ENCODE assay signal across 8 cellular contexts in the genomic region with DNA sequence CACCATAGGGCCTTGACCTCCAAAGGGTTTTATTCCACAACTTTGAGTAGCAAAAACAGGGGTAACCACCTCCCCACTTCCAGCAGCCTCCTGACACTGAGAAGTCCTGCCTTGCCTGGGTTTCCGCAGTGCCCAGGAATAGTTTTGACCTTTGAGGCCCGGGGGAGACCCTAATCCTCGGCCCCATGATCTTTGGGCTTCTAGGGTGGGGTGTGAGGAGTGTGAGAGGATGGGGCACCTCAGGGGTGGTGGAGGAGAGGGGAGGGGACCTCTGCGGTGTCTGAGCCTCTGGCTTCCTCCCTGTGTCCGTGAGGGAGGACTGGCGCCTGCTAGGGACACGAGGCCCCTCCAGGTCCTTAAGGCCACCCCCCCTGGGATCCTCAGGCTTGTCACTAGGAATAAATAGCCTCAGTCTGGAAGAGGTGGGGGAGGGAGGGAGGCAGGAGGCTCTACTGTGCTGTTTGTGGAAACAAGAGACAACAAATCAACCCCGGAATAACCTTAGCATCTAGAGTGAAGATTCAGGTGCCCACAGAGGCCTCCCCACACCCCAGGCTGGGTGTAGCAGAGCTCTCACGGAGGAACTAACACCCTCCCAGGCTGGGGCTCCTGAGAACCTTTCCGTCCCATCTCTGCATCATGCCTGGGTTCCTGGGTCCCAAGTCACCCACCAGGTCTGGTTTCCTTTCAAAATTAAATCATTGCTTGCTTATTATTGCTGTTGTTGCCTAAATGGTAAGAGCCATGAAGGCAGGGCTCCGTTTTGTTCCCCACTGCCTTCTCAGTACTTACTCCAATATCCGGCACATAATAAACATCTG. TPM values are rescaled to one million over a fixed set of nuclear protein-coding genes. Genes with fewer than 3 reads are reported as not detected.
DNase-seq lines count a peak whose midpoint lies in the region; ATAC-seq and TF ChIP-seq lines count a peak whose summit lies in the region.

No MANE protein-coding gene starts in this region.

- peak overlapping the region; percentile 52 for H3K27ac Mint-ChIP-seq in activated CD8-positive, alpha-beta T cell treated with anti-CD3 and anti-CD28 coated beads, Interleukin-2, amount 10 ng/mL, durations not matched to agents 7 days and 5 days

- H3K27ac ChIP-seq in HCT116 (ENCODE audit: low read depth, low read length) (peak overlapping the region; percentile 22; the same call in 1 of the 2 replicates), hepatocyte (peak overlapping the region; percentile 72), skeletal muscle tissue (ENCODE audit: low read depth, low read length) (peak overlapping the region; percentile 100)

- H3K9me2 ChIP-seq in HCT116 (ENCODE audit: insufficient read depth), result no peaks in the 10 kb centered on the region
- H3K9me2 ChIP-seq in hepatocyte (replicated peaks; ENCODE audit: insufficient read depth), result no peaks in the 10 kb centered on the region

- H4K20me1 ChIP-seq in HCT116 (ENCODE audit: insufficient read depth) (no peaks in the 10 kb centered on the region), hepatocyte (ENCODE audit: insufficient read depth, poor library complexity, severe bottlenecking) (no peaks in the 10 kb centered on the region)

- no peaks in the 10 kb centered on the region for H3K27me3 ChIP-seq in HCT116 (ENCODE audit: insufficient read depth, low read length)
- no peaks in the 10 kb centered on the region for H3K27me3 ChIP-seq in hepatocyte
- no peaks in the 10 kb centered on the region for H3K27me3 ChIP-seq in skeletal muscle tissue (ENCODE audit: control insufficient read depth in 3 of 3, insufficient read depth in 3 of 3, low read length in 3 of 3)

- H3K9me3 ChIP-seq in HCT116 (ENCODE audit: control insufficient read depth in 1 of 2, insufficient read depth in 1 of 2, low read depth in 1 of 2, low read length in 2 of 2) (no peaks in the 10 kb centered on the region), hepatocyte (ENCODE audit: low read depth) (no peaks in the 10 kb centered on the region), skeletal muscle tissue (ENCODE audit: control insufficient read depth in 3 of 3, low read length in 3 of 3) (no peaks in the 10 kb centered on the region)

- H2AFZ ChIP-seq in HCT116 (ENCODE audit: low read depth, low read length, poor library complexity, severe bottlenecking), result no peak overlapping the region
- H2AFZ ChIP-seq in hepatocyte, result peak overlapping the region; percentile 80

- H3K4me3 Mint-ChIP-seq in activated CD8-positive, alpha-beta T cell treated with anti-CD3 and anti-CD28 coated beads, Interleukin-2, amount 10 ng/mL, durations not matched to agents 7 days and 5 days, result peak overlapping the region; percentile 63

- no peak for DNase-seq in HCT116 (ENCODE audit: low read depth, low spot score)
- no peak for DNase-seq in activated CD8-positive, alpha-beta T cell treated with anti-CD3 and anti-CD28 coated beads, Interleukin-2, amount 10 ng/mL, durations not matched to agents 7 days and 5 days
- DNase-seq in hepatocyte (ENCODE audit: low spot score), result no peak

- RAD21 ChIA-PET in HCT116 (lab: Charles Lee; ENCODE audit: low non-redundant PET in 1 of 2, low total read pairs in 2 of 2, uncharacterized antibody in 2 of 2, unreplicated experiment in 2 of 2), result no interaction called here

- no peak for TF ChIP-seq POLR2A in HCT116 (IDR thresholded peaks at IDR 0.05; ENCODE audit: borderline replicate concordance, extremely low read depth, insufficient read depth, insufficient read length)

- peaks cover 27 to 52% of the 10 kb centered on the region in 2 experiments for H3K4me1 ChIP-seq in HCT116 (ENCODE audit: control insufficient read depth in 1 of 2, insufficient read depth in 2 of 2, low read length in 2 of 2)
- H3K4me1 ChIP-seq in hepatocyte (ENCODE audit: insufficient read depth), result peaks cover 22% of the 10 kb centered on the region
- H3K4me1 ChIP-seq in skeletal muscle tissue (ENCODE audit: control insufficient read depth in 3 of 3, insufficient read depth in 3 of 3, low read length in 3 of 3), result peaks cover 58 to 77% (median 77%) of the 10 kb centered on the region in 3 donors

- WGBS in hepatocyte (ENCODE audit: low lambda C conversion rate, missing lambda C conversion rate), result 71% methylated on average over 12 of the region's 12 CpGs

- peaks cover 53% of the 10 kb centered on the region for H3K4me1 Mint-ChIP-seq in activated CD8-positive, alpha-beta T cell treated with anti-CD3 and anti-CD28 coated beads, Interleukin-2, amount 10 ng/mL, durations not matched to agents 7 days and 5 days (ENCODE audit: low read depth)

- intact Hi-C loops in HCT116 (cut with micrococcal nuclease), result no loop called here

- H3K4me2 ChIP-seq in HCT116 (ENCODE audit: low read length), result peak overlapping the region; percentile 74
- peak overlapping the region; percentile 99 for H3K4me2 ChIP-seq in hepatocyte

- TF ChIP-seq RAD21 in HCT116 (IDR thresholded peaks at IDR 0.05; ENCODE audit: low read depth), result no peak

- H3K36me3 Mint-ChIP-seq in activated CD8-positive, alpha-beta T cell treated with anti-CD3 and anti-CD28 coated beads, Interleukin-2, amount 10 ng/mL, durations not matched to agents 7 days and 5 days (ENCODE audit: low read depth), result peaks cover 5% of the 10 kb centered on the region

- BruUV-seq in HCT116 (replicated peaks; lab: Mats Ljungman, UMichigan), result no TSS peak

- H3K36me3 ChIP-seq in HCT116 (ENCODE audit: control insufficient read depth in 1 of 2, insufficient read depth in 2 of 2, low read length in 2 of 2) (no peaks in the 10 kb centered on the region), hepatocyte (replicated peaks; ENCODE audit: insufficient read depth, low read depth) (no peaks in the 10 kb centered on the region), skeletal muscle tissue (ENCODE audit: control insufficient read depth in 3 of 3, insufficient read depth in 3 of 3, low read length in 3 of 3) (peaks cover 3 to 10% (median 5%) of the 10 kb centered on the region in 3 donors)

- POLR2A ChIA-PET in HCT116 (lab: Charles Lee), result interaction anchor here (0.6 kb wide), 1 partner anchor 802 kb away, joined by 4 read pairs; no protein-coding TSS in a partner anchor
- POLR2A ChIA-PET in activated CD8-positive, alpha-beta T cell treated with anti-CD3 and anti-CD28 coated beads, Interleukin-2, amount 10 ng/mL, durations not matched to agents 7 days and 5 days (lab: Charles Lee), result no interaction called here

- H3K79me2 ChIP-seq in HCT116 (ENCODE audit: insufficient read depth, low read length), result peaks cover 35% of the 10 kb centered on the region
- peaks cover 38% of the 10 kb centered on the region for H3K79me2 ChIP-seq in hepatocyte

- no peaks in the 10 kb centered on the region for H3K9me3 Mint-ChIP-seq in activated CD8-positive, alpha-beta T cell treated with anti-CD3 and anti-CD28 coated beads, Interleukin-2, amount 10 ng/mL, durations not matched to agents 7 days and 5 days (ENCODE audit: insufficient read depth)

- H3K4me3 ChIP-seq in HCT116 (replicated peaks in 1 of 2; ENCODE audit: low read depth in 1 of 2, low read length in 2 of 2), result peak overlapping the region; percentile 29 to 52
- H3K4me3 ChIP-seq in hepatocyte, result peak overlapping the region; percentile 85
- peak overlapping the region; percentile 72 to 78 (median 73) for H3K4me3 ChIP-seq in skeletal muscle tissue (ENCODE audit: low read length in 3 of 3)

- no peaks in the 10 kb centered on the region for H3K27me3 Mint-ChIP-seq in activated CD8-positive, alpha-beta T cell treated with anti-CD3 and anti-CD28 coated beads, Interleukin-2, amount 10 ng/mL, durations not matched to agents 7 days and 5 days (ENCODE audit: low read depth)

- CTCF ChIA-PET in HCT116 (lab: Charles Lee), result no interaction called here
- CTCF ChIA-PET in activated CD8-positive, alpha-beta T cell treated with anti-CD3 and anti-CD28 coated beads, Interleukin-2, amount 10 ng/mL, durations not matched to agents 7 days and 5 days (lab: Charles Lee), result no interaction called here

- peak overlapping the region; percentile 51 for H3K9ac ChIP-seq in HCT116 (ENCODE audit: low read length)
- H3K9ac ChIP-seq in skeletal muscle tissue (ENCODE audit: low read depth in 1 of 3, low read length in 3 of 3), result peak overlapping the region; percentile 97 to 98 (median 98)

- TF ChIP-seq CTCF in HCT116 (IDR thresholded peaks at IDR 0.05 in 2 of 3, conservative IDR thresholded peaks at IDR 0.05 in 1 of 3; ENCODE audit: borderline replicate concordance in 1 of 3, insufficient read depth in 1 of 3, low read depth in 2 of 3, low read length in 2 of 3) (no peak), hepatocyte (IDR thresholded peaks at IDR 0.05; ENCODE audit: poor library complexity) (no peak)

- ATAC-seq in HCT116 (no peak), HG03378 (IDR thresholded peaks at IDR 0.05; ENCODE audit: unreplicated experiment) (no peak), GM21529 (IDR thresholded peaks at IDR 0.05; ENCODE audit: unreplicated experiment) (no peak), GM19023 (IDR thresholded peaks at IDR 0.05; ENCODE audit: unreplicated experiment) (no peak), HG03280 (IDR thresholded peaks at IDR 0.05; ENCODE audit: unreplicated experiment) (no peak)
- ATAC-seq in activated CD8-positive, alpha-beta T cell treated with anti-CD3 and anti-CD28 coated beads, Interleukin-2, amount 10 ng/mL, durations not matched to agents 7 days and 5 days, result no peak

RNA-seq across cellular contexts. Expression of a gene that starts 0.9 kb away (rescaled TPM):
- total RNA-seq in HCT116 (2021; ENCODE audit: unreplicated experiment) (22.5 TPM), hepatocyte (8.4 and 27.2 TPM in 2 replicates), skeletal muscle tissue (58.5 TPM)
- 27.5 and 29.5 TPM in 2 replicates for polyA plus RNA-seq in HCT116 (2012)
- 10 to 100 TPM; 12.4 to 13.5 TPM for total RNA-seq in activated CD8-positive, alpha-beta T cell treated with anti-CD3 and anti-CD28 coated beads, Interleukin-2, amount 10 ng/mL, durations not matched to agents 7 days and 5 days
- 27.2 and 28.6 TPM in 2 replicates for polyA plus RNA-seq in hepatocyte

RNA-seq across cellular contexts. Expression of a gene that starts 6.3 kb away (rescaled TPM):
- total RNA-seq in HCT116 (2021; ENCODE audit: unreplicated experiment), result 47.5 TPM
- polyA plus RNA-seq in HCT116 (2012), result 14.0 and 20.2 TPM in 2 replicates
- total RNA-seq in activated CD8-positive, alpha-beta T cell treated with anti-CD3 and anti-CD28 coated beads, Interleukin-2, amount 10 ng/mL, durations not matched to agents 7 days and 5 days, result 10 to 100 TPM; 39.0 to 39.5 TPM
- 29.9 and 39.2 TPM in 2 replicates for total RNA-seq in hepatocyte
- 31.1 and 36.2 TPM in 2 replicates for polyA plus RNA-seq in hepatocyte
- total RNA-seq in skeletal muscle tissue, result 61.1 TPM

RNA-seq across cellular contexts. Expression of a gene that starts 16.4 kb away (rescaled TPM):
- total RNA-seq in HCT116 (2021; ENCODE audit: unreplicated experiment) (74.4 TPM), hepatocyte (48.8 and 51.3 TPM in 2 replicates), skeletal muscle tissue (53.2 TPM)
- 31.9 and 37.4 TPM in 2 replicates for polyA plus RNA-seq in HCT116 (2012)
- total RNA-seq in activated CD8-positive, alpha-beta T cell treated with anti-CD3 and anti-CD28 coated beads, Interleukin-2, amount 10 ng/mL, durations not matched to agents 7 days and 5 days, result 10 to 100 TPM; 86.3 to 98.0 TPM
- 40.9 and 52.8 TPM in 2 replicates for polyA plus RNA-seq in hepatocyte

RNA-seq across cellular contexts. Expression of a gene that starts 40.4 kb away (rescaled TPM):
- total RNA-seq in HCT116 (2021; ENCODE audit: unreplicated experiment), result not detected
- polyA plus RNA-seq in HCT116 (2012), result 0.08 TPM in 1 of 2 replicates, not detected in the other
- not detected for total RNA-seq in activated CD8-positive, alpha-beta T cell treated with anti-CD3 and anti-CD28 coated beads, Interleukin-2, amount 10 ng/mL, durations not matched to agents 7 days and 5 days
- total RNA-seq in hepatocyte, result 1.0 TPM in 1 of 2 replicates, not detected in the other
- polyA plus RNA-seq in hepatocyte, result 0.73 and 0.83 TPM in 2 replicates
- 0.52 TPM for total RNA-seq in skeletal muscle tissue

RNA-seq across cellular contexts. Expression of a gene that starts 59.4 kb away (rescaled TPM):
- total RNA-seq in HCT116 (2021; ENCODE audit: unreplicated experiment) (20.8 TPM), hepatocyte (16.3 and 18.3 TPM in 2 replicates), skeletal muscle tissue (9.4 TPM)
- polyA plus RNA-seq in HCT116 (2012), result 12.0 and 14.9 TPM in 2 replicates
- 10 to 100 TPM; 40.2 to 41.1 TPM for total RNA-seq in activated CD8-positive, alpha-beta T cell treated with anti-CD3 and anti-CD28 coated beads, Interleukin-2, amount 10 ng/mL, durations not matched to agents 7 days and 5 days
- polyA plus RNA-seq in hepatocyte, result 6.1 and 9.3 TPM in 2 replicates

Comparison
In these comparisons a context has a peak if more than half of its experiments do, and no peak if none do; other contexts are left out.
1. H3K27ac ChIP-seq: peak in every context shown above with its lines; median percentile 100 in skeletal muscle tissue; 72 in hepatocyte; 22 in HCT116.